ENCODE assay signal across 27 cellular contexts in the genomic region with DNA sequence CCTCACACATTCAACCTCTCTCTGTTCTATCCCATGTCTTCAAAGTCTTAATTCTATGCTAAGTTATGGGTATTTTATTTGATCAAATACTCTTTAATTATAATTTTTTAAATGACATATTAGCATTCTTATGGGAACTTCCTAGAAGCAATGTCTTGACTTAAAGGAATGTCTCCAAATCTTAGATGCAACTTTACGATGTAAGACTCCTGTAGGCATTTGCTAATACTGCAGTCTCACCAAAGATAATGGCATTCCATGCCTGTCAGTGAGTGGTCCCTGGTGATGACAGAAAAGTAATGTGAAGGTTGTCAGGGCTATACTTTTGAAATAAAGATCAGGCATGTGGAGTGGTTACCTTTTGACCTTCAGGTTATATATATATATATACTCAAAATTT.
"Had no signal": no experiment of that assay in that cellular context is flagged by ENCODE, and none has a peak within 500 bp of the region (broad histone marks: within the 10 kb centered on the region; RNA-seq: fewer than 3 reads in every experiment).

No MANE protein-coding gene starts in this region.

- H3K9me3 Mint-ChIP-seq: nephron, neural progenitor cell had no signal

- H3K36me3 Mint-ChIP-seq: neural progenitor cell; stimulated activated effector memory CD8-positive, alpha-beta T cell treated with anti-CD3 and anti-CD28 coated beads, Interleukin-12 subunit alpha, Interleukin-12 subunit beta, amount 100 ng/mL, for 72 hours; stimulated activated naive B cell treated with anti-CD40 and anti-IgM and Interleukin-4, amounts not matched to agents 10 μg/mL and 1 μg/mL and 100 μg/mL, for 72 hours had no signal

- DNase-seq: occipital lobe; ovary; posterior cingulate gyrus; psoas muscle; right cardiac atrium; right lobe of liver; sigmoid colon; small intestine; stimulated activated CD4-positive, alpha-beta T cell treated with anti-CD3 and anti-CD28 coated beads, Interleukin-15, amount 100 ng/mL, for 24 hours; stimulated activated CD4-positive, alpha-beta T cell treated with anti-CD3 and anti-CD28 coated beads, Interleukin-2, amount 100 ng/mL, for 24 hours; stimulated activated CD4-positive, alpha-beta T cell treated with anti-CD3 and anti-CD28 coated beads, Interleukin-2, amount 100 ng/mL, for 48 hours; stimulated activated CD4-positive, alpha-beta T cell treated with anti-CD3 and anti-CD28 coated beads, Interleukin-4, amount 100 ng/mL, for 24 hours; stimulated activated naive B cell treated with anti-CD40 and anti-IgM and Interleukin-4, amounts not matched to agents 10 μg/mL and 1 μg/mL and 100 μg/mL, for 72 hours; stimulated activated naive CD4-positive, alpha-beta T cell treated with Interleukin-2 at 50 U/mL for 16 hours; stomach; thyroid gland; trophoblast cell; upper lobe of left lung had no signal

- H3K4me3 Mint-ChIP-seq: nephron; neural progenitor cell; stimulated activated effector memory CD8-positive, alpha-beta T cell treated with anti-CD3 and anti-CD28 coated beads, Interleukin-12 subunit alpha, Interleukin-12 subunit beta, amount 100 ng/mL, for 72 hours; stimulated activated naive B cell treated with anti-CD40 and anti-IgM and Interleukin-4, amounts not matched to agents 10 μg/mL and 1 μg/mL and 100 μg/mL, for 72 hours; stimulated activated naive CD8-positive, alpha-beta T cell treated with anti-CD3 and anti-CD28 coated beads, Interleukin-15, Interleukin-2, amounts not matched to agents 100 ng/mL and 50 ng/mL, for 24 hours had no signal

- H3K9me3 ChIP-seq: ovary, psoas muscle, right lobe of liver, sigmoid colon, thoracic aorta, thyroid gland, tibial nerve, upper lobe of left lung, vagina had no signal

- H3K36me3 ChIP-seq: neural progenitor cell, ovary, right lobe of liver, sigmoid colon, stomach, thoracic aorta, thyroid gland, tibial nerve, upper lobe of left lung, vagina had no signal

- H3K79me2 ChIP-seq: parathyroid adenoma had no signal

- H3K9ac ChIP-seq: neural progenitor cell, parathyroid adenoma had no signal

- H3K27ac Mint-ChIP-seq: nephron; neural progenitor cell; progenitor cell of endocrine pancreas; stimulated activated effector memory CD8-positive, alpha-beta T cell treated with anti-CD3 and anti-CD28 coated beads, Interleukin-12 subunit alpha, Interleukin-12 subunit beta, amount 100 ng/mL, for 72 hours; stimulated activated naive B cell treated with anti-CD40 and anti-IgM and Interleukin-4, amounts not matched to agents 10 μg/mL and 1 μg/mL and 100 μg/mL, for 72 hours; stimulated activated naive CD8-positive, alpha-beta T cell treated with anti-CD3 and anti-CD28 coated beads, Interleukin-15, Interleukin-2, amounts not matched to agents 100 ng/mL and 50 ng/mL, for 24 hours had no signal

- H3K4me2 ChIP-seq: neural progenitor cell had no signal

- H3K27ac ChIP-seq: neural progenitor cell, ovary, parathyroid adenoma, psoas muscle, right lobe of liver, sigmoid colon, stomach, thoracic aorta, thyroid gland, tibial nerve, upper lobe of left lung, vagina had no signal

- H3K4me1 Mint-ChIP-seq: nephron; stimulated activated effector memory CD8-positive, alpha-beta T cell treated with anti-CD3 and anti-CD28 coated beads, Interleukin-12 subunit alpha, Interleukin-12 subunit beta, amount 100 ng/mL, for 72 hours; stimulated activated naive B cell treated with anti-CD40 and anti-IgM and Interleukin-4, amounts not matched to agents 10 μg/mL and 1 μg/mL and 100 μg/mL, for 72 hours had no signal

- H3K27me3 Mint-ChIP-seq: progenitor cell of endocrine pancreas; stimulated activated naive B cell treated with anti-CD40 and anti-IgM and Interleukin-4, amounts not matched to agents 10 μg/mL and 1 μg/mL and 100 μg/mL, for 72 hours; stimulated activated naive CD8-positive, alpha-beta T cell treated with anti-CD3 and anti-CD28 coated beads, Interleukin-15, Interleukin-2, amounts not matched to agents 100 ng/mL and 50 ng/mL, for 24 hours had no signal

- H3K4me3 ChIP-seq: neural progenitor cell, ovary, psoas muscle, right lobe of liver, sigmoid colon, stomach, thoracic aorta, thyroid gland, tibial nerve, upper lobe of left lung, vagina had no signal

- H3K27me3 ChIP-seq: neural progenitor cell, ovary, right lobe of liver, sigmoid colon, stomach, thyroid gland, tibial nerve, upper lobe of left lung, vagina had no signal

- ATAC-seq: psoas muscle; right cardiac atrium; right lobe of liver; stimulated activated effector memory CD8-positive, alpha-beta T cell treated with anti-CD3 and anti-CD28 coated beads, Interleukin-12 subunit alpha, Interleukin-12 subunit beta, amount 100 ng/mL, for 72 hours; stimulated activated naive B cell treated with anti-CD40 and anti-IgM and Interleukin-4, amounts not matched to agents 10 μg/mL and 1 μg/mL and 100 μg/mL, for 72 hours had no signal

- H3K4me1 ChIP-seq: parathyroid adenoma, psoas muscle, right lobe of liver, sigmoid colon, stomach, thyroid gland, tibial nerve, upper lobe of left lung, vagina had no signal

- H2AFZ ChIP-seq: neural progenitor cell, parathyroid adenoma had no signal
